Comparison of ENCODE assay signal across 21 cellular contexts in the genomic region with DNA sequence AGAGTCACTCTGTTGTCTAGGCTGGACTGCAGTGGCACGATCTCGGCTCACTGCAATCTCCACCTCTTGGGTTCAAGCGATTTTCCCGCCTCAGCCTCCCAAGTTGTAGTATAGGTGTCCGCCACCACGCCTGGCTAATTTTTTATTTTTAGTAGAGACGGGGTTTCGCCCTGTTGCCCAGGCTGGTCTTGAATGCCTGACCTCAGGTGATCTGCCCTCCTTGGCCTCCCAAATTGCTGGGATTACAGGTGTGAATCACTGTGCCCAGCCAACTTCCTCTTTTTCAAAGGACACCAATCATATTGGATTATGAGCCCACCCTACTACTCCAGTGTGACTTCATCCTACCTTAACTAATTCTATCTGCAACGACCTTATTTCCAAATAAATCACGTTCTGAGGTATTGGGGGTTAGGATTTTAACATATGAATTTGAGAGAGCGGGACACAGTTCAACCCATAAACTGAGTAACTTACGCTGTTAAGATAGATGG. TPM values are rescaled to one million over a fixed set of nuclear protein-coding genes. Genes with fewer than 3 reads are reported as not detected.
DNase-seq lines count a peak whose midpoint lies in the region; ATAC-seq, FAIRE-seq and TF ChIP-seq lines count a peak whose summit lies in the region.
"Had no signal": no experiment of that assay in that cellular context is flagged by ENCODE, and none has a peak within 500 bp of the region (broad histone marks: within the 10 kb centered on the region; RNA-seq: fewer than 3 reads in every experiment).

No MANE protein-coding gene starts in this region.

- intact Hi-C loops in OCI-LY7 (cut with micrococcal nuclease; ENCODE audit: unreplicated experiment) (no loop called here), K562 (cut with micrococcal nuclease) (no loop called here)

- H3K4me3 ChIP-seq in OCI-LY7 (ENCODE audit: low read depth, low read length, poor library complexity, severe bottlenecking) (peak overlapping the region; percentile 81), K562 (no peak overlapping the region)
- H3K4me3 ChIP-seq: heart right ventricle, ovary, Peyer's patch, sigmoid colon had no signal

- in situ Hi-C loops in K562 (cut with MboI) = no loop called here

- CTCF ChIA-PET in activated naive CD4-positive, alpha-beta T cell treated with anti-CD3 and anti-CD28 coated beads, Interleukin-2, amount 10 ng/mL, durations not matched to agents 7 days and 5 days (lab: Charles Lee) = no interaction called here
- CTCF ChIA-PET in OCI-LY7 (lab: Charles Lee; ENCODE audit: unreplicated experiment) = no interaction called here
- CTCF ChIA-PET in K562 (lab: Yijun Ruan, JAX; ENCODE audit: low intra/inter-chr PET ratio) = no interaction called here

- ATAC-seq in K562 = no peak
- ATAC-seq in stimulated activated naive CD8-positive, alpha-beta T cell treated with anti-CD3 and anti-CD28 coated beads, Interleukin-15, amount 100 ng/mL, for 72 hours = no peak
- ATAC-seq: heart right ventricle had no signal

- H3K4me1 Mint-ChIP-seq in activated naive CD4-positive, alpha-beta T cell treated with anti-CD3 and anti-CD28 coated beads, Interleukin-2, amount 10 ng/mL, durations not matched to agents 7 days and 5 days = peaks cover 64% of the 10 kb centered on the region
- peaks cover 80% of the 10 kb centered on the region for H3K4me1 Mint-ChIP-seq in stimulated activated naive CD8-positive, alpha-beta T cell treated with anti-CD3 and anti-CD28 coated beads, Interleukin-15, amount 100 ng/mL, for 72 hours

- TF ChIP-seq CTCF in OCI-LY7 (conservative IDR thresholded peaks at IDR 0.05; ENCODE audit: low read length) (no peak), K562 (IDR thresholded peaks at IDR 0.05 in 2 of 3, conservative IDR thresholded peaks at IDR 0.05 in 1 of 3; ENCODE audit: insufficient read depth in 2 of 3, low read depth in 1 of 3, low read length in 3 of 3) (no peak)

- POLR2A ChIA-PET in OCI-LY7 (lab: Charles Lee) = interaction anchor here (0.6 to 0.7 kb wide), 3 partner anchors 27 to 446 kb away, joined by 3 to 5 read pairs (median 3); partner anchors contain the start of gene ABHD2
- POLR2A ChIA-PET in K562 (lab: Yijun Ruan, JAX) = no interaction called here

- peaks cover 0 to 14% of the 10 kb centered on the region in 2 experiments; a peak in 3 of 5 replicates for H3K27me3 ChIP-seq in K562 (ENCODE audit: control insufficient read depth in 2 of 2, insufficient read depth in 2 of 2, low read length in 2 of 2)
- H3K27me3 ChIP-seq: heart right ventricle, ovary, Peyer's patch, sigmoid colon had no signal

- peak overlapping the region; percentile 72 for H3K4me2 ChIP-seq in OCI-LY7 (ENCODE audit: low read length)
- H3K4me2 ChIP-seq in K562 (ENCODE audit: insufficient read depth, low read length) = no peak overlapping the region

- WGBS in K562 (ENCODE audit: insufficient coverage, low coverage, missing lambda C conversion rate) = 49% methylated on average over 8 of the region's 12 CpGs

- H3K27ac Mint-ChIP-seq in activated naive CD4-positive, alpha-beta T cell treated with anti-CD3 and anti-CD28 coated beads, Interleukin-2, amount 10 ng/mL, durations not matched to agents 7 days and 5 days = peak overlapping the region; percentile 63
- peak overlapping the region; percentile 5 to 60 for H3K27ac Mint-ChIP-seq in stimulated activated naive CD8-positive, alpha-beta T cell treated with anti-CD3 and anti-CD28 coated beads, Interleukin-15, amount 100 ng/mL, for 72 hours
- H3K27ac Mint-ChIP-seq: endodermal cell had no signal

- TF ChIP-seq RAD21 in K562 (CRISPR knock-in tag; conservative IDR thresholded peaks at IDR 0.05 in 1 of 2, IDR thresholded peaks at IDR 0.05 in 1 of 2) = no peak

- H3K36me3 Mint-ChIP-seq in activated naive CD4-positive, alpha-beta T cell treated with anti-CD3 and anti-CD28 coated beads, Interleukin-2, amount 10 ng/mL, durations not matched to agents 7 days and 5 days = peaks cover 47% of the 10 kb centered on the region

- H3K9ac ChIP-seq in K562 (ENCODE audit: insufficient read depth in 1 of 2, low read depth in 2 of 2, low read length in 2 of 2) = no peak overlapping the region

- peak overlapping the region; percentile 97 for H3K27ac ChIP-seq in OCI-LY7 (ENCODE audit: low read depth, low read length, poor library complexity, severe bottlenecking)
- no peak overlapping the region for H3K27ac ChIP-seq in K562 (ENCODE audit: extremely low read depth, low read depth, low read length)
- H3K27ac ChIP-seq: ovary, sigmoid colon had no signal

- H3K4me1 ChIP-seq in OCI-LY7 (ENCODE audit: insufficient read depth, low read length, poor library complexity, severe bottlenecking) (peaks cover 90% of the 10 kb centered on the region), K562 (replicated peaks in 1 of 2; ENCODE audit: control insufficient read depth in 2 of 2, insufficient read depth in 2 of 2, low read length in 2 of 2) (peaks cover 16 to 17% of the 10 kb centered on the region in 2 experiments; a peak in 4 of 5 replicates)

- H3K79me2 ChIP-seq in OCI-LY7 (ENCODE audit: insufficient read depth, low read depth, low read length) = peaks cover 86% of the 10 kb centered on the region
- no peaks in the 10 kb centered on the region for H3K79me2 ChIP-seq in K562 (ENCODE audit: control insufficient read depth, insufficient read depth, low read length)

- H3K9me1 ChIP-seq in K562 (ENCODE audit: control insufficient read depth, insufficient read depth, low read length) = no peaks in the 10 kb centered on the region

- H3K27me3 Mint-ChIP-seq in activated naive CD4-positive, alpha-beta T cell treated with anti-CD3 and anti-CD28 coated beads, Interleukin-2, amount 10 ng/mL, durations not matched to agents 7 days and 5 days = no peaks in the 10 kb centered on the region
- H3K27me3 Mint-ChIP-seq in stimulated activated naive CD8-positive, alpha-beta T cell treated with anti-CD3 and anti-CD28 coated beads, Interleukin-15, amount 100 ng/mL, for 72 hours = no peaks in the 10 kb centered on the region

- H2AFZ ChIP-seq in OCI-LY7 (ENCODE audit: low read length) (no peak overlapping the region), K562 (ENCODE audit: low read depth, low read length) (no peak overlapping the region)

- FAIRE-seq in K562 (lab: Jason Lieb, UNC) = no peak

- TF ChIP-seq POLR2A in K562 (conservative IDR thresholded peaks at IDR 0.05) = no peak

- no peaks in the 10 kb centered on the region for H3K9me3 ChIP-seq in OCI-LY7 (ENCODE audit: low read length)
- no peaks in the 10 kb centered on the region for H3K9me3 ChIP-seq in K562 (replicated peaks; ENCODE audit: control insufficient read depth, insufficient read depth, low read depth, low read length)
- H3K9me3 ChIP-seq: heart right ventricle, ovary, Peyer's patch, sigmoid colon had no signal

- no peak for DNase-seq in activated naive CD4-positive, alpha-beta T cell treated with anti-CD3 and anti-CD28 coated beads, Interleukin-2, amount 10 ng/mL, durations not matched to agents 7 days and 5 days
- DNase-seq in activated naive CD4-positive, alpha-beta T cell (lab: John Stamatoyannopoulos, UW) = no peak
- DNase-seq in OCI-LY7 (ENCODE audit: low spot score) (peak; percentile 57), K562 (ENCODE audit: extremely low read depth in 1 of 4, low spot score in 3 of 4) (no peak), EL (no peak), NCI-H345 treated with DMSO at 0.1 percent for 48 hours (lab: John Stamatoyannopoulos, UW; ENCODE audit: unreplicated experiment) (no peak)
- DNase-seq in stimulated activated naive CD8-positive, alpha-beta T cell treated with anti-CD3 and anti-CD28 coated beads, Interleukin-15, amount 100 ng/mL, for 72 hours = no peak
- no peak for DNase-seq in NK-92 treated with Interleukin-12 subunit alpha and Interleukin-12 subunit beta, amount 100 ng/mL, for 24 hours (lab: John Stamatoyannopoulos, UW)
- DNase-seq: activated CD4-positive, CD25-positive, alpha-beta regulatory T cell treated with anti-CD3 and anti-CD28 coated beads, Interleukin-2, amount 50 U/mL, for 72 hours; aorta; Calu3; H7; heart right ventricle; NCI-H1092; NCI-H2107; NCI-H526 treated with DMSO at 0.1 percent for 48 hours; T1000 had no signal

- H3K36me3 ChIP-seq in OCI-LY7 (ENCODE audit: insufficient read depth, low read length) = peaks cover 56% of the 10 kb centered on the region
- no peaks in the 10 kb centered on the region for H3K36me3 ChIP-seq in K562 (ENCODE audit: control insufficient read depth, insufficient read depth, low read length)
- H3K36me3 ChIP-seq: ovary, Peyer's patch, sigmoid colon had no signal

- no peak for TF ChIP-seq EP300 in K562 (IDR thresholded peaks at IDR 0.05; ENCODE audit: low read length)

- no peaks in the 10 kb centered on the region for H3K9me3 Mint-ChIP-seq in activated naive CD4-positive, alpha-beta T cell treated with anti-CD3 and anti-CD28 coated beads, Interleukin-2, amount 10 ng/mL, durations not matched to agents 7 days and 5 days
- H3K9me3 Mint-ChIP-seq in stimulated activated naive CD8-positive, alpha-beta T cell treated with anti-CD3 and anti-CD28 coated beads, Interleukin-15, amount 100 ng/mL, for 72 hours = no peaks in the 10 kb centered on the region
- H3K9me3 Mint-ChIP-seq: endodermal cell had no signal

- BruUV-seq in OCI-LY7 (replicated peaks; lab: Mats Ljungman, UMichigan) (no TSS peak), K562 (replicated peaks; lab: Mats Ljungman, UMichigan) (no TSS peak)

- H3K9me2 ChIP-seq in OCI-LY7 (ENCODE audit: insufficient read depth, low read length) = no peaks in the 10 kb centered on the region

- H3K4me3 Mint-ChIP-seq in activated naive CD4-positive, alpha-beta T cell treated with anti-CD3 and anti-CD28 coated beads, Interleukin-2, amount 10 ng/mL, durations not matched to agents 7 days and 5 days = no peak overlapping the region
- H3K4me3 Mint-ChIP-seq in stimulated activated naive CD8-positive, alpha-beta T cell treated with anti-CD3 and anti-CD28 coated beads, Interleukin-15, amount 100 ng/mL, for 72 hours = peak overlapping the region; percentile 22 to 56
- H3K4me3 Mint-ChIP-seq: endodermal cell had no signal

- H4K20me1 ChIP-seq in OCI-LY7 (ENCODE audit: insufficient read depth, low read length) (no peaks in the 10 kb centered on the region), K562 (replicated peaks; ENCODE audit: control insufficient read depth, insufficient read depth, low read length) (no peaks in the 10 kb centered on the region)

RNA-seq across cellular contexts. Expression of gene ISG20, which starts 3.2 kb away (rescaled TPM):
- 345 and 502 TPM in 2 replicates for total RNA-seq in OCI-LY7 (2014; rRNA removed; shearing (Covaris generic))
- total RNA-seq in OCI-LY7 (2022) = 244 and 310 TPM in 2 replicates
- total RNA-seq in K562 (2011; cell fraction: chromatin; rRNA removed; ENCODE audit: low replicate concordance) = 1.2 and 4.5 TPM in 2 replicates
- total RNA-seq in K562 (2011; cell fraction: nucleolus; rRNA removed) = 2.2 and 2.7 TPM in 2 replicates
- total RNA-seq in K562 (2011; cell fraction: nucleoplasm; rRNA removed) = 2.3 and 3.1 TPM in 2 replicates
- total RNA-seq in K562 (2014; rRNA removed) = 1.3 and 2.4 TPM in 2 replicates
- 0.16 and 0.36 TPM in 2 replicates for total RNA-seq in K562 (2014; rRNA removed; fragmentation: Illumina TruSeq; extraction: Trizol)
- 0.65 and 1.1 TPM in 2 replicates for total RNA-seq in K562 (2015; rRNA removed; fragmentation: Illumina TruSeq; extraction: Trizol)
- 1.9 TPM in 2 replicates for total RNA-seq in K562 (2021)
- polyA plus RNA-seq in K562 (2011; rRNA removed) = 0.43 and 1.0 TPM in 2 replicates
- 0.35 and 1.8 TPM in 2 replicates for polyA plus RNA-seq in K562 (2011; cell fraction: cytosol; rRNA removed)
- polyA plus RNA-seq in K562 (2011; cell fraction: nucleus; rRNA removed) = 0.76 and 1.9 TPM in 2 replicates
- 1.4 and 4.0 TPM in 2 replicates for polyA plus RNA-seq in K562 (2012)
- 0.06 and 0.32 TPM in 2 replicates for polyA plus RNA-seq in K562 (2014; fragmentation: Illumina TruSeq; extraction: Trizol)
- under 1 TPM; 0.70 to 1.00 TPM for polyA plus RNA-seq in K562 (2014; fragmentation: Nextera tagmentation; extraction: Ambion mirVana)
- polyA plus RNA-seq in K562 (2014; rRNA removed) = 1.7 and 2.1 TPM in 2 replicates
- polyA minus RNA-seq in K562 (2011; rRNA and poly(A)+ RNA removed) = 0.11 and 0.30 TPM in 2 replicates
- polyA minus RNA-seq in K562 (2011; cell fraction: cytosol; rRNA and poly(A)+ RNA removed) = not detected in 2 replicates
- polyA minus RNA-seq in K562 (2011; cell fraction: nucleus; rRNA and poly(A)+ RNA removed) = 0.67 and 1.5 TPM in 2 replicates

RNA-seq across cellular contexts. Expression of gene AEN, which starts 20.9 kb away (rescaled TPM):
- 55.9 and 66.6 TPM in 2 replicates for total RNA-seq in OCI-LY7 (2014; rRNA removed; shearing (Covaris generic))
- total RNA-seq in OCI-LY7 (2022) (41.7 and 43.1 TPM in 2 replicates), K562 (2014; rRNA removed) (51.0 and 56.6 TPM in 2 replicates), K562 (2014; rRNA removed; fragmentation: Illumina TruSeq; extraction: Trizol) (24.6 and 26.3 TPM in 2 replicates), K562 (2015; rRNA removed; fragmentation: Illumina TruSeq; extraction: Trizol) (40.0 and 40.9 TPM in 2 replicates), K562 (2021) (49.2 and 52.7 TPM in 2 replicates)
- 39.3 and 74.9 TPM in 2 replicates for total RNA-seq in K562 (2011; cell fraction: chromatin; rRNA removed; ENCODE audit: low replicate concordance)
- total RNA-seq in K562 (2011; cell fraction: nucleolus; rRNA removed) = 60.9 and 72.5 TPM in 2 replicates
- total RNA-seq in K562 (2011; cell fraction: nucleoplasm; rRNA removed) = 49.7 and 55.9 TPM in 2 replicates
- polyA plus RNA-seq in K562 (2011; rRNA removed) (30.8 and 32.8 TPM in 2 replicates), K562 (2014; fragmentation: Illumina TruSeq; extraction: Trizol) (31.6 and 35.1 TPM in 2 replicates), K562 (2014; fragmentation: Nextera tagmentation; extraction: Ambion mirVana) (10 to 100 TPM in 1 of 2 experiments, 1 to 10 TPM in 1; 9.0 to 11.7 TPM), K562 (2014; rRNA removed) (35.5 and 45.5 TPM in 2 replicates)
- polyA plus RNA-seq in K562 (2011; cell fraction: cytosol; rRNA removed) = 31.2 and 50.1 TPM in 2 replicates
- polyA plus RNA-seq in K562 (2011; cell fraction: nucleus; rRNA removed) = 44.5 and 69.3 TPM in 2 replicates
- 22.0 and 27.2 TPM in 2 replicates for polyA plus RNA-seq in K562 (2012)
- 20.7 and 30.4 TPM in 2 replicates for polyA minus RNA-seq in K562 (2011; rRNA and poly(A)+ RNA removed)
- polyA minus RNA-seq in K562 (2011; cell fraction: cytosol; rRNA and poly(A)+ RNA removed) = 20.4 and 26.9 TPM in 2 replicates
- polyA minus RNA-seq in K562 (2011; cell fraction: nucleus; rRNA and poly(A)+ RNA removed) = 39.8 and 44.6 TPM in 2 replicates

Comparison
In these comparisons a context has a peak if more than half of its experiments do, and no peak if none do; other contexts are left out.
1. RNA of gene ISG20, which starts 3.2 kb away (total RNA-seq): 244 to 502 TPM in OCI-LY7; 0.16 to 4.5 TPM in K562; every median in the first group is over 10 times any median in the second.